In the genomic region with DNA sequence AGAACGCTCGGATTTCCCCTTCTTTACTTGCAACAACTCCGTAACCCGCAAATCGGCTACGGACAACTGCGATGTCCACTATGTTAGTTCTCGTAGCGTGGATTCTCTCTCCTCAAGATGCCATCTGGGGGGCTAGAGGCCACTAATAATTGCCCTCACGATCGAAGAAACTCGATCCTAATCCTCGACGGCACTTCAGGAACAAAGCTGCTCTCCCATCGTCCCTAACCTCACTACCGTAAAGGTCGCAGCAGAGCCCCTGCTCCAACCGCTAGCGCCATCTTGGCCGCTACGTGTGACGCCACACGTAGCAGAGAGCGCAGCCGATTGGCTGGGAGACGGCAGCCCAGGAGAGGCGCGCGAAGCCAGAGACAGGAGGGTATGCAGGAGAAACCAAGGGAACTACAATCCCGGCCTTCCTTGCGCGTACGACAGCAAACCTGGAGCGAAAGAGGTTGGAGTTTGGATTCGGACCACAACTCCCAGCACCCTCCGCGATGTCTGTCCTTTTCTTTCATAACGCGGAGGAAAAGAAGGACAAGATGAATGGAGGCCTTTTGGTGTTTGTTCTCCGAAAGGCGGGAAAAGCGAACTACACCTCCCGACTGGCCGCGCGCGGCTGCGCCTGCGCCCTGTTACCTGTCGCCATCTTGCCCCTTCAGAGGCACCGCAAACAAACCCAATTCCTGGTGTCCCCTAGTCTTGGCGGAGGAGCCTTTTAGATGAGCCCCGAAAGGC, we compare ENCODE assay signal across 8 cellular contexts. TPM values are rescaled to one million over a fixed set of nuclear protein-coding genes. Genes with fewer than 3 reads are reported as not detected.
A peak's percentile ranks its signal among the peaks of the same experiment; 100 is the strongest.
DNase-seq lines count a peak whose midpoint lies in the region; ATAC-seq and TF ChIP-seq lines count a peak whose summit lies in the region.

A gene with protein sequence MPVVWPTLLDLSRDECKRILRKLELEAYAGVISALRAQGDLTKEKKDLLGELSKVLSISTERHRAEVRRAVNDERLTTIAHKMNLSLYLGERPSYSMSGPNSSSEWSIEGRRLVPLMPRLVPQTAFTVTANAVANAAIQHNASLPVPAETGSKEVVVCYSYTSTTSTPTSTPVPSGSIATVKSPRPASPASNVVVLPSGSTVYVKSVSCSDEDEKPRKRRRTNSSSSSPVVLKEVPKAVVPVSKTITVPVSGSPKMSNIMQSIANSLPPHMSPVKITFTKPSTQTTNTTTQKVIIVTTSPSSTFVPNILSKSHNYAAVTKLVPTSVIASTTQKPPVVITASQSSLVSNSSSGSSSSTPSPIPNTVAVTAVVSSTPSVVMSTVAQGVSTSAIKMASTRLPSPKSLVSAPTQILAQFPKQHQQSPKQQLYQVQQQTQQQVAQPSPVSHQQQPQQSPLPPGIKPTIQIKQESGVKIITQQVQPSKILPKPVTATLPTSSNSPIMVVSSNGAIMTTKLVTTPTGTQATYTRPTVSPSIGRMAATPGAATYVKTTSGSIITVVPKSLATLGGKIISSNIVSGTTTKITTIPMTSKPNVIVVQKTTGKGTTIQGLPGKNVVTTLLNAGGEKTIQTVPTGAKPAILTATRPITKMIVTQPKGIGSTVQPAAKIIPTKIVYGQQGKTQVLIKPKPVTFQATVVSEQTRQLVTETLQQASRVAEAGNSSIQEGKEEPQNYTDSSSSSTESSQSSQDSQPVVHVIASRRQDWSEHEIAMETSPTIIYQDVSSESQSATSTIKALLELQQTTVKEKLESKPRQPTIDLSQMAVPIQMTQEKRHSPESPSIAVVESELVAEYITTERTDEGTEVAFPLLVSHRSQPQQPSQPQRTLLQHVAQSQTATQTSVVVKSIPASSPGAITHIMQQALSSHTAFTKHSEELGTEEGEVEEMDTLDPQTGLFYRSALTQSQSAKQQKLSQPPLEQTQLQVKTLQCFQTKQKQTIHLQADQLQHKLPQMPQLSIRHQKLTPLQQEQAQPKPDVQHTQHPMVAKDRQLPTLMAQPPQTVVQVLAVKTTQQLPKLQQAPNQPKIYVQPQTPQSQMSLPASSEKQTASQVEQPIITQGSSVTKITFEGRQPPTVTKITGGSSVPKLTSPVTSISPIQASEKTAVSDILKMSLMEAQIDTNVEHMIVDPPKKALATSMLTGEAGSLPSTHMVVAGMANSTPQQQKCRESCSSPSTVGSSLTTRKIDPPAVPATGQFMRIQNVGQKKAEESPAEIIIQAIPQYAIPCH (N-terminal part only) (plus strand): TSS at position 635 of the 738 bp plus-strand sequence. CDS start 1,921 bp downstream, outside the sequence.

- TF ChIP-seq EP300 in esophagus muscularis mucosa (IDR thresholded peaks at IDR 0.05): no peak

- H3K27ac ChIP-seq in Karpas-422 (ENCODE audit: low read length) (peak within 1 kb of the TSS; percentile 55), esophagus muscularis mucosa (replicated peaks in 1 of 4) (peak within 1 kb of the TSS; percentile 84 to 96 (median 94)), muscle layer of duodenum (ENCODE audit: low read length) (peak within 1 kb of the TSS; percentile 97)

- peak within 1 kb of the TSS; percentile 85 for H2AFZ ChIP-seq in Karpas-422 (ENCODE audit: low read length)

- H4K20me1 ChIP-seq in Karpas-422 (ENCODE audit: insufficient read depth, low read depth, low read length): no peaks in the 10 kb centered on the region; the same call in 1 of the 2 replicates

- H3K4me1 ChIP-seq in Karpas-422 (ENCODE audit: low read length) (peaks cover 17% of the 10 kb centered on the region), esophagus muscularis mucosa (peaks cover 18 to 34% (median 30%) of the 10 kb centered on the region in 4 donors), muscle layer of duodenum (ENCODE audit: control insufficient read depth in 1 of 2, insufficient read depth in 2 of 2, low read length in 2 of 2) (peaks cover 7 to 11% of the 10 kb centered on the region in 2 donors)

- WGBS in esophagus muscularis mucosa: under 1% methylated on average over 38 of the region's 53 CpGs

- H3K36me3 ChIP-seq in Karpas-422 (ENCODE audit: insufficient read depth, low read length) (peaks cover 22% of the 10 kb centered on the region; the same call in 1 of the 2 replicates), esophagus muscularis mucosa (peaks cover 0 to 17% (median 11%) of the 10 kb centered on the region in 4 donors), muscle layer of duodenum (ENCODE audit: control insufficient read depth in 1 of 2, insufficient read depth in 2 of 2, low read length in 2 of 2) (peaks cover 4 to 5% of the 10 kb centered on the region in 2 donors)

- no peak for TF ChIP-seq CTCF in esophagus muscularis mucosa (IDR thresholded peaks at IDR 0.05)

- peak within 1 kb of the TSS; percentile 86 for H3K9ac ChIP-seq in Karpas-422 (ENCODE audit: low read length)

- H3K9me3 ChIP-seq in Karpas-422 (ENCODE audit: low read length) (no peaks in the 10 kb centered on the region), esophagus muscularis mucosa (no peaks in the 10 kb centered on the region), muscle layer of duodenum (ENCODE audit: control insufficient read depth in 1 of 2, low read length in 2 of 2) (no peaks in the 10 kb centered on the region)

- peak; percentile 91 for ATAC-seq in GM21825 (IDR thresholded peaks at IDR 0.05; ENCODE audit: unreplicated experiment)

- DNase-seq in DMS79 treated with DMSO at 0.1 percent for 48 hours (lab: John Stamatoyannopoulos, UW) (peak; percentile 100), Karpas-422 (peak; percentile 98), RKO (ENCODE audit: low spot score) (peak; percentile 98), activated T-helper 1 cell treated with Interleukin-2 at 50 U/mL for 16 hours (ENCODE audit: low read depth) (peak; percentile 85), esophagus muscularis mucosa (ENCODE audit: extremely low spot score) (peak; percentile 99)
- peak; percentile 84 to 88 for DNase-seq in stimulated activated CD8-positive, alpha-beta memory T cell treated with anti-CD3 and anti-CD28 coated beads, Interleukin-7, amount 100 ng/mL, for 4 hours (ENCODE audit: low read depth in 2 of 2)

- H3K4me3 ChIP-seq in Karpas-422 (ENCODE audit: low read length) (peak within 1 kb of the TSS; percentile 99), esophagus muscularis mucosa (peak within 1 kb of the TSS; percentile 62 to 95 (median 91)), muscle layer of duodenum (ENCODE audit: low read depth in 1 of 2, low read length in 2 of 2) (peak within 1 kb of the TSS; percentile 95 to 99)

- peaks cover 57% of the 10 kb centered on the region for H3K79me2 ChIP-seq in Karpas-422 (ENCODE audit: low read length)

- H3K27me3 ChIP-seq in Karpas-422 (ENCODE audit: low read length) (no peaks in the 10 kb centered on the region), esophagus muscularis mucosa (no peaks in the 10 kb centered on the region), muscle layer of duodenum (ENCODE audit: low read depth, low read length) (no peaks in the 10 kb centered on the region)

- H3K4me2 ChIP-seq in Karpas-422 (ENCODE audit: low read depth, low read length, poor library complexity, severe bottlenecking): peak within 1 kb of the TSS; percentile 91

- no peaks in the 10 kb centered on the region for H3K9me2 ChIP-seq in Karpas-422 (replicated peaks; ENCODE audit: insufficient read depth, low read length)

- intact Hi-C loops in esophagus muscularis mucosa (cut with DNase I): loop anchor here (2.0 to 10.0 kb wide), 2 partner anchors 64 to 240 kb away; a partner anchor contains a TSS

- peak; percentile 98 for TF ChIP-seq POLR2A in esophagus muscularis mucosa (IDR thresholded peaks at IDR 0.05; ENCODE audit: low read depth)

RNA-seq across cellular contexts. Expression of the gene that starts here (rescaled TPM):
- 40.3 and 45.2 TPM in 2 replicates for total RNA-seq in Karpas-422 (2014; rRNA removed; shearing (Covaris generic); ENCODE audit: low replicate concordance)
- 10 to 100 TPM; 17.1 to 34.6 (median 27.6) TPM for total RNA-seq in esophagus muscularis mucosa

Comparison
In these comparisons a context has a peak if more than half of its experiments do, and no peak if none do; other contexts are left out.
1. Peak in every context shown above with its lines: DNase-seq, ATAC-seq, H3K4me3 ChIP-seq and H3K27ac ChIP-seq.